11 cellular contexts compared by ENCODE assay signal in genomic region chr17:38421224-38421841, GRCh38. TPM values are rescaled to one million over a fixed set of nuclear protein-coding genes. Genes with fewer than 3 reads are reported as not detected.
A peak's percentile ranks its signal among the peaks of the same experiment; 100 is the strongest.
DNase-seq lines count a peak whose midpoint lies in the region; ATAC-seq and TF ChIP-seq lines count a peak whose summit lies in the region.
"Had no signal": no experiment of that assay in that cellular context is flagged by ENCODE, and none has a peak within 500 bp of the region (broad histone marks: within the 10 kb centered on the region; RNA-seq: fewer than 3 reads in every experiment).

No MANE protein-coding gene starts in this region.

- WGBS in esophagus, 2 donors = 38 to 40% methylated on average over 14 of the region's 14 CpGs

- H3K4me3 ChIP-seq in esophagus (ENCODE audit: low read depth in 1 of 2, low read length in 2 of 2) = no peak overlapping the region

- H3K4me1 ChIP-seq in esophagus (ENCODE audit: control insufficient read depth in 2 of 2, insufficient read depth in 2 of 2, low read length in 1 of 2) = peaks cover 6 to 12% of the 10 kb centered on the region in 2 donors

- DNase-seq in Right ventricle myocardium inferior (ENCODE audit: missing footprints) (no peak), cardiac septum (ENCODE audit: low spot score) (no peak), mucosa of gallbladder (ENCODE audit: low spot score) (peak; percentile 37), RWPE1 (ENCODE audit: low spot score) (no peak), GM10248 (ENCODE audit: extremely low spot score) (no peak)
- DNase-seq: NCI-H774, T-helper 17 cell had no signal

- H3K27ac ChIP-seq in esophagus (ENCODE audit: low read depth in 2 of 2, low read length in 1 of 2) (peak overlapping the region; percentile 45 to 57), RWPE1 (no peak overlapping the region)
- H3K27ac ChIP-seq: KMS-11 had no signal

- CTCF ChIA-PET in RWPE1 (lab: Yijun Ruan, JAX) (interaction anchor here (1.1 to 1.5 kb wide), 3 partner anchors 30 to 246 kb away, joined by 3 to 5 read pairs (median 3); no protein-coding TSS in a partner anchor), GM10248 (lab: Yijun Ruan, JAX) (interaction anchor here (0.7 to 2.0 kb wide), 10 partner anchors 31 to 247 kb away, joined by 3 to 14 read pairs (median 4); no protein-coding TSS in a partner anchor)

- TF ChIP-seq CTCF in RWPE1 (conservative IDR thresholded peaks at IDR 0.05; ENCODE audit: low read depth) (no peak), GM10248 (IDR thresholded peaks at IDR 0.05; ENCODE audit: control extremely low read depth, extremely low read depth, low read depth, missing control alignments) (no peak)

- H3K36me3 ChIP-seq in esophagus (ENCODE audit: control insufficient read depth in 2 of 2, insufficient read depth in 2 of 2, low read length in 1 of 2) = no peaks in the 10 kb centered on the region

- POLR2A ChIA-PET in RWPE1 (lab: Yijun Ruan, JAX; ENCODE audit: low non-redundant PET) = no interaction called here
- POLR2A ChIA-PET in GM10248 (lab: Yijun Ruan, JAX) = no interaction called here

- H3K9me3 ChIP-seq in esophagus (ENCODE audit: control insufficient read depth in 2 of 2, insufficient read depth in 1 of 2, low read depth in 1 of 2, low read length in 1 of 2) = no peaks in the 10 kb centered on the region

- ATAC-seq in Right ventricle myocardium inferior (peak; percentile 5), GM18868 (IDR thresholded peaks at IDR 0.05; ENCODE audit: unreplicated experiment) (no peak), GM21576 (IDR thresholded peaks at IDR 0.05; ENCODE audit: unreplicated experiment) (no peak)
- ATAC-seq: T-helper 17 cell had no signal

- peaks cover 0 to 7% of the 10 kb centered on the region in 2 donors for H3K27me3 ChIP-seq in esophagus (ENCODE audit: control insufficient read depth in 1 of 2, insufficient read depth in 2 of 2, low read length in 2 of 2)

- intact Hi-C loops in Right ventricle myocardium inferior (cut with DNase I) = loop anchor here (5.0 to 10.0 kb wide), 3 partner anchors 71 to 313 kb away; partner anchors contain the start of gene CISD3
- intact Hi-C loops in cardiac septum (cut with DNase I) = loop anchor here (10.0 kb wide), 1 partner anchor 243 kb away; no protein-coding TSS in a partner anchor

RNA-seq across cellular contexts. Expression of gene ARHGAP23, which starts 6.9 kb away (rescaled TPM):
- 67.5 TPM for total RNA-seq in Right ventricle myocardium inferior
- total RNA-seq in cardiac septum = 96.8 TPM
- polyA plus RNA-seq in esophagus = 10 to 100 TPM; 36.0 to 45.2 TPM
- 37.6 TPM for total RNA-seq in mucosa of gallbladder
